In genomic region chrX:102235678-102236077, GRCh38 we compare ENCODE assay signal across 14 cellular contexts. TPM values are rescaled to one million over a fixed set of nuclear protein-coding genes. Genes with fewer than 3 reads are reported as not detected.
DNase-seq lines count a peak whose midpoint lies in the region; ATAC-seq, FAIRE-seq and TF ChIP-seq lines count a peak whose summit lies in the region.
"Not testable (repeated sequence)": the region's sequence is repeated elsewhere in the genome, so short reads cannot be mapped to it uniquely, and the experiment has no call there.
"Had no signal": no experiment of that assay in that cellular context is flagged by ENCODE, and none has a peak within 500 bp of the region (broad histone marks: within the 10 kb centered on the region; RNA-seq: fewer than 3 reads in every experiment).

No MANE protein-coding gene starts in this region.

- H4K20me1 ChIP-seq in astrocyte (ENCODE audit: insufficient read depth, low read length): not testable (repeated sequence)

- H3K4me1 Mint-ChIP-seq in astrocyte (ENCODE audit: low read depth, unreplicated experiment); osteocyte (ENCODE audit: unreplicated experiment); type B pancreatic cell (ENCODE audit: unreplicated experiment): not testable (repeated sequence)

- intact Hi-C loops in Right ventricle myocardium superior (cut with DNase I); kidney (cut with DNase I): not testable (repeated sequence)

- not testable (repeated sequence) for H3K4me2 ChIP-seq in astrocyte (ENCODE audit: low read length)

- not testable (repeated sequence) for H3K4me3 Mint-ChIP-seq in astrocyte (ENCODE audit: unreplicated experiment); osteocyte (ENCODE audit: unreplicated experiment); type B pancreatic cell

- H3K36me3 Mint-ChIP-seq in astrocyte (ENCODE audit: low read depth, unreplicated experiment); osteocyte (ENCODE audit: unreplicated experiment); type B pancreatic cell: not testable (repeated sequence)

- not testable (repeated sequence) for ATAC-seq in Right ventricle myocardium superior (ENCODE audit: poor library complexity)

- H2AFZ ChIP-seq in astrocyte (ENCODE audit: low read depth, low read length): not testable (repeated sequence)

- not testable (repeated sequence) for H3K27me3 ChIP-seq in astrocyte (ENCODE audit: insufficient read depth, low read length)

- not testable (repeated sequence) for H3K27ac ChIP-seq in astrocyte (ENCODE audit: low read depth, low read length); kidney (ENCODE audit: low read depth in 2 of 2, low read length in 2 of 2)

- H3K9me3 ChIP-seq in astrocyte (ENCODE audit: insufficient read depth, low read depth, low read length); kidney (ENCODE audit: control insufficient read depth in 1 of 2, low read length in 2 of 2): not testable (repeated sequence)

- not testable (repeated sequence) for H3K27ac Mint-ChIP-seq in astrocyte (ENCODE audit: unreplicated experiment); osteocyte (ENCODE audit: unreplicated experiment); type B pancreatic cell

- H3K9me3 Mint-ChIP-seq in astrocyte (ENCODE audit: unreplicated experiment); osteocyte (ENCODE audit: unreplicated experiment); type B pancreatic cell: not testable (repeated sequence)

- peak; percentile 56 for FAIRE-seq in astrocyte (lab: Jason Lieb, UNC)
- FAIRE-seq in kidney (lab: Jason Lieb, UNC): not testable (repeated sequence)

- H3K4me3 ChIP-seq in astrocyte (ENCODE audit: insufficient read depth, low read depth, low read length); kidney (ENCODE audit: low read length in 2 of 2): not testable (repeated sequence)

- not testable (repeated sequence) for H3K4me1 ChIP-seq in astrocyte (ENCODE audit: insufficient read depth, low read length); kidney (ENCODE audit: control insufficient read depth in 1 of 2, insufficient read depth in 1 of 2, low read depth in 1 of 2, low read length in 2 of 2)

- not testable (repeated sequence) for H3K36me3 ChIP-seq in astrocyte (ENCODE audit: insufficient read depth, low read length); kidney (ENCODE audit: control insufficient read depth in 1 of 2, insufficient read depth in 2 of 2, low read length in 2 of 2)

- H3K79me2 ChIP-seq in astrocyte (ENCODE audit: insufficient read depth, low read length): not testable (repeated sequence)

- DNase-seq in astrocyte (ENCODE audit: low read depth): not testable (repeated sequence)
- DNase-seq in Right ventricle myocardium superior: peak; percentile 2
- DNase-seq in kidney: peak; percentile 4
- DNase-seq in osteocyte (ENCODE audit: extremely low spot score, unreplicated experiment): peak; percentile 75
- DNase-seq in type B pancreatic cell (ENCODE audit: extremely low spot score, unreplicated experiment): peak; percentile 31

- H3K9ac ChIP-seq in astrocyte (ENCODE audit: low read length); kidney (ENCODE audit: low read length in 2 of 2): not testable (repeated sequence)

- TF ChIP-seq CTCF in astrocyte (IDR thresholded peaks at IDR 0.05; ENCODE audit: insufficient read depth, low read depth, low read length); kidney (IDR thresholded peaks at IDR 0.05; ENCODE audit: borderline replicate concordance, extremely low read depth, insufficient read depth); osteocyte (IDR thresholded peaks at IDR 0.05); type B pancreatic cell (conservative IDR thresholded peaks at IDR 0.05): not testable (repeated sequence)

- H3K27me3 Mint-ChIP-seq in astrocyte (ENCODE audit: low read depth, unreplicated experiment); osteocyte (ENCODE audit: unreplicated experiment); type B pancreatic cell: not testable (repeated sequence)

RNA-seq across cellular contexts. Expression of gene NXF2, which starts 11.3 kb away (rescaled TPM):
- total RNA-seq in astrocyte (not detected in 2 replicates), Right ventricle myocardium superior (not detected), kidney (not detected), osteocyte (not detected in 2 replicates), type B pancreatic cell (ENCODE audit: low replicate concordance) (not detected in 2 replicates)
- not detected for polyA plus RNA-seq in kidney (ENCODE audit: insufficient read depth, low read depth, low replicate concordance)
- total RNA-seq: A673; Calu3; CD4-positive, alpha-beta memory T cell; G401; H9 had no signal
- polyA plus RNA-seq: BJ; CD4-positive, alpha-beta memory T cell; GM23338 had no signal

RNA-seq across cellular contexts. Expression of gene TCP11X1, which starts 20.6 kb away (rescaled TPM):
- total RNA-seq in astrocyte (not detected in 2 replicates), Right ventricle myocardium superior (not detected), kidney (not detected), osteocyte (not detected in 2 replicates), type B pancreatic cell (ENCODE audit: low replicate concordance) (0.52 TPM in 1 of 2 replicates, not detected in the other)
- not detected for polyA plus RNA-seq in kidney (ENCODE audit: insufficient read depth, low read depth, low replicate concordance)
- total RNA-seq: A172; A673; Calu3; CD4-positive, alpha-beta memory T cell; Daoy; G401; GM23338; H9 had no signal
- polyA plus RNA-seq: BJ; CD4-positive, alpha-beta memory T cell; GM23338 had no signal
